8 cellular contexts compared by ENCODE assay signal in the genomic region with DNA sequence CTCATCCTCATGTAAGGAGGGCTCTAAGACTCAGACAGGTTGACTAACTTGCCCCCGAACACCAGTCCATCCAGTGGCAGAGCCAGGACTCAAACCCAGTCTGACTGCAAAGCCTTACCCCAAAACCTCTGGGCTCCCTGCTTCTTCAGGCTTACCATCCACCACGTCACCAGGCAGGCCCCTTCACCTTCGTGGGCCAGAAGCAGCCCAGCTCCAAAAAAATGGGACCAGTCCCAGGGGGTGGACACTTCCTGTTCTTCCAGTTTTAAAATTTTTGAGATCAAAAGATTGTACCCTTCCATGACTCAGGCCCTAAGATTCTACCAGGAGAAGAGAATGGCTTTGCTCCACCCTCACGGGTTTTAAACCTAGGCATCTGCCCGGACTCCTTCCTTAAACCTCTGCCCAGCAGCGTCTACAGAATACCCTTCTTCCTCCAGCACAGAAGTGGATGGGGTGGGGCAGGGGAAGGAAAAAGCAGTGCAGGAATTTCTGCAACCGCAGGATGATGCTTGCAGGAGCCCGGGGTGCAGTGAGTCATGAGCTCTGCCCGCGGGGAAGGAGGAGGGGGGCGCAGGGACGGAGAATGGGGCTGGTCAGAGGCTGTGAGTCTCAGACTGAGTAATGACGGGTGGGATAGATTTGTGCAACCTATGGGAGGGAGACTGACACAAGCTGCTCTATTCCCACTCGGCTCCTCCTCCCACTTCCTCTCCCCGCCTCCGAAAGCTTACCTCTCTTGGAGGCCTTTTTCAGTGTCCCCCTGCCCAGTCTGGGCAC. TPM values are rescaled to one million over a fixed set of nuclear protein-coding genes. Genes with fewer than 3 reads are reported as not detected.
DNase-seq lines count a peak whose midpoint lies in the region; FAIRE-seq and TF ChIP-seq lines count a peak whose summit lies in the region.

No MANE protein-coding gene starts in this region.

- no peaks in the 10 kb centered on the region for H3K9me3 ChIP-seq in right atrium auricular region
- no peaks in the 10 kb centered on the region for H3K9me3 ChIP-seq in smooth muscle cell (replicated peaks; ENCODE audit: low read depth)

- WGBS in adipose tissue, 3 donors = 17 to 33% (median 31%) methylated on average over 16 of the region's 16 CpGs
- WGBS in smooth muscle cell (ENCODE audit: low lambda C conversion rate) = 7% methylated on average over 16 of the region's 16 CpGs

- no peak overlapping the region for H2AFZ ChIP-seq in smooth muscle cell (ENCODE audit: low read depth)

- H3K4me1 ChIP-seq in right atrium auricular region (peaks cover 0 to 83% of the 10 kb centered on the region in 2 donors), smooth muscle cell (ENCODE audit: low read depth) (peaks cover 32% of the 10 kb centered on the region)

- peaks cover 71% of the 10 kb centered on the region for H4K20me1 ChIP-seq in smooth muscle cell (ENCODE audit: low read depth)

- H3K79me2 ChIP-seq in smooth muscle cell (ENCODE audit: low read depth) = peaks cover 85% of the 10 kb centered on the region

- H3K9ac ChIP-seq in smooth muscle cell (ENCODE audit: low read depth) = peak overlapping the region; percentile 64

- peak overlapping the region; percentile 76 for H3K4me2 ChIP-seq in smooth muscle cell

- TF ChIP-seq CTCF in right atrium auricular region (IDR thresholded peaks at IDR 0.05) (no peak), smooth muscle cell (IDR thresholded peaks at IDR 0.05; ENCODE audit: borderline replicate concordance, insufficient read depth, poor library complexity, severe bottlenecking) (no peak), D721Med (IDR thresholded peaks at IDR 0.05; ENCODE audit: insufficient read depth, missing control alignments) (no peak)

- H3K27me3 ChIP-seq in right atrium auricular region = no peaks in the 10 kb centered on the region
- no peaks in the 10 kb centered on the region for H3K27me3 ChIP-seq in smooth muscle cell (ENCODE audit: low read depth)

- H3K4me3 ChIP-seq in right atrium auricular region (no peak overlapping the region), smooth muscle cell (no peak overlapping the region)

- FAIRE-seq in D721Med (lab: Jason Lieb, UNC) = no peak

- peaks cover 54% of the 10 kb centered on the region for H3F3A ChIP-seq in smooth muscle cell (ENCODE audit: low read depth)

- peaks cover 11% of the 10 kb centered on the region for H3K36me3 ChIP-seq in right atrium auricular region
- no peaks in the 10 kb centered on the region for H3K36me3 ChIP-seq in smooth muscle cell (ENCODE audit: low read depth)

- DNase-seq in AG08395 (ENCODE audit: low spot score) (peak; percentile 96), LHCN-M2 (ENCODE audit: low read depth) (peak; percentile 99), right atrium auricular region (ENCODE audit: low spot score) (peak; percentile 96), smooth muscle cell (lab: John Stamatoyannopoulos, UW; ENCODE audit: unreplicated experiment) (peak; percentile 72), D721Med (ENCODE audit: insufficient read length, low spot score) (no peak)
- DNase-seq in effector CD4-positive, alpha-beta T cell = no peak
- DNase-seq in activated CD8-positive, alpha-beta memory T cell treated with anti-CD3 and anti-CD28 coated beads, Interleukin-2, amount 50 U/mL, for 4 hours = no peak

- H3K27ac ChIP-seq in adipose tissue (ENCODE audit: low read depth, low read length) (peak overlapping the region; percentile 69), right atrium auricular region (peak overlapping the region; percentile 74 to 84), smooth muscle cell (ENCODE audit: low read depth) (peak overlapping the region; percentile 98)

RNA-seq across cellular contexts. Expression of a gene that starts 50.4 kb away (rescaled TPM):
- total RNA-seq in LHCN-M2 (2014; rRNA removed) (40.4 and 98.0 TPM in 2 replicates), right atrium auricular region (10 to 100 TPM; 44.9 to 72.8 TPM), smooth muscle cell (22.4 and 39.5 TPM in 2 replicates)
- 33.2 TPM for polyA plus RNA-seq in LHCN-M2 (2012)
- polyA plus RNA-seq in adipose tissue (10 to 100 TPM; 12.7 to 42.4 (median 34.1) TPM), smooth muscle cell (22.8 and 26.7 TPM in 2 replicates)

Comparison
In these comparisons a context has a peak if more than half of its experiments do, and no peak if none do; other contexts are left out.
1. DNase-seq: peak in AG08395 (single experiment), LHCN-M2 (single experiment), right atrium auricular region (single experiment) and smooth muscle cell (single experiment); none in effector CD4-positive, alpha-beta T cell (single experiment), D721Med (single experiment) and activated CD8-positive, alpha-beta memory T cell treated with anti-CD3 and anti-CD28 coated beads, Interleukin-2, amount 50 U/mL, for 4 hours (single experiment).
2. Peak in every context shown above with its lines, with median percentiles within 50 percentile points of each other: H3K27ac ChIP-seq.